In the genomic region with DNA sequence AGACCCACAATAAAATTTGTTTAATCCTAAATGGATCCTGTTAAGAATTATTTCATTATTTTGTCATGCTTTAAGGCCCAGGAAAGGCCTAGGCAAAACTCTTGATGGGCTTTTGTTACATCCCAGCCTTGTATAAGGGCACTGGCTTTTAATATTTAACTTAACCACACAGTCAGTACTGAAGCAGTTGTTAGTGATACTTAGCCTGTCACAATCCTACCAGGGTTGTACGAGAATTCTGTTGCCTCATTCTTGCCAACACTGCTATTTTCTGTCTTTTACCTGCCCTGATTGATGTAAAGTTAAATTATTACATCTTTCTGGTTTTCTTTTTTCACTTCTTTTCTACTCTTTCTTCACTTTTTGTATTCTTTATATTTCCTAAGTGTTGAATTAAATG, we compare ENCODE assay signal across 20 cellular contexts. TPM values are rescaled to one million over a fixed set of nuclear protein-coding genes. Genes with fewer than 3 reads are reported as not detected.
DNase-seq lines count a peak whose midpoint lies in the region; ATAC-seq and TF ChIP-seq lines count a peak whose summit lies in the region.
"Had no signal": no experiment of that assay in that cellular context is flagged by ENCODE, and none has a peak within 500 bp of the region (broad histone marks: within the 10 kb centered on the region; RNA-seq: fewer than 3 reads in every experiment).

No MANE protein-coding gene starts in this region.

- H3K36me3 ChIP-seq in endodermal cell (ENCODE audit: control insufficient read depth, insufficient read depth, low read length): peaks cover 25% of the 10 kb centered on the region
- H3K36me3 ChIP-seq: BE2C had no signal

- peak; percentile 60 for ATAC-seq in GM18861 (IDR thresholded peaks at IDR 0.05; ENCODE audit: unreplicated experiment)
- no peak for ATAC-seq in GM18505 (IDR thresholded peaks at IDR 0.05; ENCODE audit: unreplicated experiment)
- ATAC-seq in stimulated activated naive CD8-positive, alpha-beta T cell treated with anti-CD3 and anti-CD28 coated beads, Interleukin-15, Interleukin-2, amounts not matched to agents 100 U/mL and 50 U/mL, for 24 hours: no peak
- ATAC-seq: HCT116 had no signal

- H3K36me3 Mint-ChIP-seq in activated naive CD4-positive, alpha-beta T cell treated with anti-CD3 and anti-CD28 coated beads, Interleukin-2, amount 50 U/mL, for 24 hours: peaks cover 19% of the 10 kb centered on the region
- H3K36me3 Mint-ChIP-seq in endodermal cell (ENCODE audit: low read depth): peaks cover 50% of the 10 kb centered on the region

- H3K27ac ChIP-seq in endodermal cell (ENCODE audit: low read depth, low read length): no peak overlapping the region
- H3K27ac ChIP-seq: KMS-11 had no signal

- TF ChIP-seq CTCF in endodermal cell (conservative IDR thresholded peaks at IDR 0.05): no peak

- no peaks in the 10 kb centered on the region for H3K9me3 Mint-ChIP-seq in activated naive CD4-positive, alpha-beta T cell treated with anti-CD3 and anti-CD28 coated beads, Interleukin-2, amount 50 U/mL, for 24 hours
- H3K9me3 Mint-ChIP-seq in endodermal cell: peaks cover 57% of the 10 kb centered on the region

- peaks cover 83% of the 10 kb centered on the region for H3K9me3 ChIP-seq in endodermal cell (ENCODE audit: control insufficient read depth, low read length)

- no peaks in the 10 kb centered on the region for H3K27me3 ChIP-seq in endodermal cell (ENCODE audit: control insufficient read depth, insufficient read depth, low read length, poor library complexity, severe bottlenecking)
- H3K27me3 ChIP-seq: BE2C had no signal

- no peak overlapping the region for H3K9ac ChIP-seq in endodermal cell (ENCODE audit: extremely low read depth, low read length, poor library complexity, severe bottlenecking)
- H3K9ac ChIP-seq: KMS-11 had no signal

- H3K4me3 ChIP-seq in endodermal cell (ENCODE audit: low read length): peak overlapping the region; percentile 64

- H3K27me3 Mint-ChIP-seq in activated naive CD4-positive, alpha-beta T cell treated with anti-CD3 and anti-CD28 coated beads, Interleukin-2, amount 50 U/mL, for 24 hours: no peaks in the 10 kb centered on the region
- H3K27me3 Mint-ChIP-seq in endodermal cell (ENCODE audit: insufficient read depth): no peaks in the 10 kb centered on the region

- DNase-seq in activated naive CD4-positive, alpha-beta T cell treated with anti-CD3 and anti-CD28 coated beads, Interleukin-2, amount 50 U/mL, for 16 hours: no peak
- no peak for DNase-seq in endodermal cell
- peak; percentile 77 for DNase-seq in renal cortical epithelial cell (ENCODE audit: low read depth)
- no peak for DNase-seq in retina
- DNase-seq in stimulated activated naive CD8-positive, alpha-beta T cell treated with anti-CD3 and anti-CD28 coated beads, Interleukin-15, Interleukin-2, amounts not matched to agents 100 U/mL and 50 U/mL, for 24 hours: no peak
- DNase-seq: DMS79 treated with DMSO at 0.1 percent for 48 hours; GOT3; NCI-H1694; NCI-H2081; NCI-H774; NK-92 treated with Interleukin-12 subunit alpha and Interleukin-12 subunit beta, amount 100 ng/mL, for 24 hours; SHP77 had no signal

- no peak for TF ChIP-seq POLR2A in GM18505 (IDR thresholded peaks at IDR 0.05; ENCODE audit: borderline replicate concordance, extremely low read depth, insufficient read depth, insufficient read length)

- 89 to 100% methylated on average over 1 of the region's 1 CpG for WGBS in endodermal cell (ENCODE audit: insufficient coverage in 1 of 2, insufficient read length in 1 of 2), 2 experiments

- H3K27ac Mint-ChIP-seq in activated naive CD4-positive, alpha-beta T cell treated with anti-CD3 and anti-CD28 coated beads, Interleukin-2, amount 50 U/mL, for 24 hours: peak overlapping the region; percentile 17
- no peak overlapping the region for H3K27ac Mint-ChIP-seq in endodermal cell

- no peak overlapping the region for H3K4me3 Mint-ChIP-seq in activated naive CD4-positive, alpha-beta T cell treated with anti-CD3 and anti-CD28 coated beads, Interleukin-2, amount 50 U/mL, for 24 hours
- H3K4me3 Mint-ChIP-seq in endodermal cell: no peak overlapping the region

- H3K4me1 Mint-ChIP-seq in activated naive CD4-positive, alpha-beta T cell treated with anti-CD3 and anti-CD28 coated beads, Interleukin-2, amount 50 U/mL, for 24 hours: peaks cover 40% of the 10 kb centered on the region
- H3K4me1 Mint-ChIP-seq in endodermal cell: no peaks in the 10 kb centered on the region

- H3K4me1 ChIP-seq in endodermal cell (ENCODE audit: control insufficient read depth, insufficient read depth, low read length): no peaks in the 10 kb centered on the region
- H3K4me1 ChIP-seq: BE2C had no signal

RNA-seq across cellular contexts. Expression of gene ZNF169, which starts 10.9 kb away (rescaled TPM):
- 1 to 10 TPM; 7.7 to 7.8 TPM for total RNA-seq in endodermal cell
- polyA plus RNA-seq in endodermal cell (2013, experiment 1 of 2): 4.2 TPM
- polyA plus RNA-seq in endodermal cell (2013, experiment 2 of 2): 5.8 TPM
- 2.4 and 5.9 TPM in 2 replicates for total RNA-seq in renal cortical epithelial cell

RNA-seq across cellular contexts. Expression of gene NUTM2F, which starts 58.4 kb away (rescaled TPM):
- not detected for total RNA-seq in endodermal cell
- polyA plus RNA-seq in endodermal cell (2013, experiment 1 of 2): 0.14 TPM
- not detected for polyA plus RNA-seq in endodermal cell (2013, experiment 2 of 2)
- not detected in 2 replicates for total RNA-seq in renal cortical epithelial cell
- total RNA-seq: HT1080, RPMI7951 had no signal
